17 cellular contexts compared by ENCODE assay signal in the genomic region with DNA sequence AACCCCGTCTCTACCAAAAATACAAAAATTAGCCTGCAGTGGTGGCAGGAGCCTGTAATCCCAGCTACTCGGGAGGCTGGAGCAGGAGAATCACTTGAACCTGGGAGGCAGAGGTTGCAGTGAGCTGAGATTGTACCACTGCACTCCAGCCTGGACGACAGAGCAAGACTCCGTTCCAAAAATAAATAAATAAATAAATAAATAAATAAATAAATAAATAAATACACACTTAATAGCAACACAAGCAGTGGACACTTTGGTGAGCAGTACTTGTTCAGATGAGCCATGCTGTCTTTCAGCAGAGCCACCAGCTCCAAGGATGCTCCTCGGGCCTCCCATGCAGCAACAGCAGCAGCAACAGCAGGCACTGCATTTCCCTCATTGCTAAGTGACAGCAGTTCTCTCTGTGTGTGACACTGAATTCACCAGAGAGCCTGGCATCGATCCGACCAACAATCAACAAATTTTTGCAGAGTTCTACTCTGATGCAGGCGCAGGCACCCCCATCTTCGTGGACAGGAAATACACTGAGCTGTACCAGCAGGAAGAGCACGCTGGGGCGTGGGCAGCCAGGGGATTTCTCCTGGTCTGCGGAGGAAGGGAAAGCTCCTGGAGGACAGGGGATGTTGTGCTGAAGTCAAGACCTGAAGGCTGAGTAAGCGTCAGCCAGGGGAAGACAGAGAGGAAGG. TPM values are rescaled to one million over a fixed set of nuclear protein-coding genes. Genes with fewer than 3 reads are reported as not detected.
A peak's percentile ranks its signal among the peaks of the same experiment; 100 is the strongest.
DNase-seq lines count a peak whose midpoint lies in the region; ATAC-seq and TF ChIP-seq lines count a peak whose summit lies in the region.
"Had no signal": no experiment of that assay in that cellular context is flagged by ENCODE, and none has a peak within 500 bp of the region (broad histone marks: within the 10 kb centered on the region; RNA-seq: fewer than 3 reads in every experiment).

No MANE protein-coding gene starts in this region.

- ATAC-seq in activated T-cell treated with anti-CD3 and anti-CD28 coated beads, Interleukin-2, amount 50 U/mL, for 72 hours (replicated peaks in 1 of 2): no peak
- ATAC-seq: effector memory CD8-positive, alpha-beta T cell; right cardiac atrium had no signal

- H3K36me3 ChIP-seq in Karpas-422 (ENCODE audit: insufficient read depth, low read length) (no peaks in the 10 kb centered on the region), brain microvascular endothelial cell (replicated peaks) (no peaks in the 10 kb centered on the region)
- H3K36me3 ChIP-seq: breast epithelium, uterus had no signal

- peak overlapping the region; percentile 8 for H3K27ac Mint-ChIP-seq in activated T-cell treated with anti-CD3 and anti-CD28 coated beads, Interleukin-2, amount 50 U/mL, for 72 hours
- H3K27ac Mint-ChIP-seq in activated naive CD8-positive, alpha-beta T cell: peak overlapping the region; percentile 93
- peak overlapping the region; percentile 79 for H3K27ac Mint-ChIP-seq in osteocyte (ENCODE audit: unreplicated experiment)

- H3K36me3 Mint-ChIP-seq in activated T-cell treated with anti-CD3 and anti-CD28 coated beads, Interleukin-2, amount 50 U/mL, for 72 hours (ENCODE audit: insufficient read depth in 2 of 2): peaks cover 11 to 14% of the 10 kb centered on the region in 2 donors
- no peaks in the 10 kb centered on the region for H3K36me3 Mint-ChIP-seq in activated naive CD8-positive, alpha-beta T cell
- no peaks in the 10 kb centered on the region for H3K36me3 Mint-ChIP-seq in osteocyte (ENCODE audit: unreplicated experiment)

- no peaks in the 10 kb centered on the region for H3K9me3 ChIP-seq in Karpas-422 (ENCODE audit: low read length)
- H3K9me3 ChIP-seq: breast epithelium, uterus had no signal

- H3K27ac ChIP-seq in Karpas-422 (ENCODE audit: low read length) (0 out of 2 replicates have a peak overlapping the region, but pooled peaks have one; percentile 66), brain microvascular endothelial cell (no peak overlapping the region)

- TF ChIP-seq CTCF in osteocyte (IDR thresholded peaks at IDR 0.05): no peak
- no peak for TF ChIP-seq CTCF in brain microvascular endothelial cell (IDR thresholded peaks at IDR 0.05; ENCODE audit: low read depth, low read length, missing control alignments)

- peaks cover 18% of the 10 kb centered on the region for H3K27me3 Mint-ChIP-seq in activated T-cell treated with anti-CD3 and anti-CD28 coated beads, Interleukin-2, amount 50 U/mL, for 72 hours (ENCODE audit: low read depth)
- no peaks in the 10 kb centered on the region for H3K27me3 Mint-ChIP-seq in activated naive CD8-positive, alpha-beta T cell
- H3K27me3 Mint-ChIP-seq in osteocyte (ENCODE audit: unreplicated experiment): no peaks in the 10 kb centered on the region

- no peak overlapping the region for H2AFZ ChIP-seq in Karpas-422 (ENCODE audit: low read length)

- H3K4me2 ChIP-seq in Karpas-422 (ENCODE audit: low read depth, low read length, poor library complexity, severe bottlenecking): peak overlapping the region; percentile 69

- no peaks in the 10 kb centered on the region for H4K20me1 ChIP-seq in Karpas-422 (ENCODE audit: insufficient read depth, low read depth, low read length)

- H3K4me3 Mint-ChIP-seq in activated T-cell treated with anti-CD3 and anti-CD28 coated beads, Interleukin-2, amount 50 U/mL, for 72 hours: peak overlapping the region; percentile 16 to 49
- H3K4me3 Mint-ChIP-seq in activated naive CD8-positive, alpha-beta T cell: peak overlapping the region; percentile 56
- no peak overlapping the region for H3K4me3 Mint-ChIP-seq in osteocyte (ENCODE audit: unreplicated experiment)
- H3K4me3 Mint-ChIP-seq: activated CD4-positive, alpha-beta T cell treated with anti-CD3 and anti-CD28 coated beads, Interleukin-2, amount 10 ng/mL, durations not matched to agents 7 days and 5 days; effector memory CD8-positive, alpha-beta T cell; neural crest cell had no signal

- peaks cover 4 to 6% of the 10 kb centered on the region in 2 donors for H3K9me3 Mint-ChIP-seq in activated T-cell treated with anti-CD3 and anti-CD28 coated beads, Interleukin-2, amount 50 U/mL, for 72 hours
- H3K9me3 Mint-ChIP-seq in activated naive CD8-positive, alpha-beta T cell (ENCODE audit: low read depth): no peaks in the 10 kb centered on the region
- H3K9me3 Mint-ChIP-seq in osteocyte (ENCODE audit: unreplicated experiment): no peaks in the 10 kb centered on the region
- H3K9me3 Mint-ChIP-seq: effector memory CD8-positive, alpha-beta T cell; neural crest cell had no signal

- peaks cover 56% of the 10 kb centered on the region for H3K4me1 ChIP-seq in Karpas-422 (ENCODE audit: low read length)

- no peaks in the 10 kb centered on the region for H3K79me2 ChIP-seq in Karpas-422 (ENCODE audit: low read length)

- in situ Hi-C loops in brain microvascular endothelial cell (cut with HindIII; ENCODE audit: low pct_ligation_motif_present, low sequenced_read_pairs): no loop called here

- no peaks in the 10 kb centered on the region for H3K9me2 ChIP-seq in Karpas-422 (replicated peaks; ENCODE audit: insufficient read depth, low read length)

- no peak for DNase-seq in activated T-cell treated with anti-CD3 and anti-CD28 coated beads, Interleukin-2, amount 50 U/mL, for 72 hours
- DNase-seq in activated T-cell treated with anti-CD3 and anti-CD28 coated beads for 4 hours (no peak), Karpas-422 (no peak), osteocyte (ENCODE audit: extremely low spot score, unreplicated experiment) (no peak), NAMALWA (ENCODE audit: low spot score) (no peak), brain microvascular endothelial cell (no peak), NCI-H82 treated with DMSO at 0.1 percent for 48 hours (lab: John Stamatoyannopoulos, UW; ENCODE audit: unreplicated experiment) (no peak)
- DNase-seq: activated CD4-positive, alpha-beta T cell treated with anti-CD3 and anti-CD28 coated beads, Interleukin-2, amount 10 ng/mL, durations not matched to agents 7 days and 5 days; activated effector memory CD4-positive, alpha-beta T cell treated with Interleukin-2 at 50 U/mL for 16 hours; effector memory CD8-positive, alpha-beta T cell; NCI-H1930; NCI-H748 treated with DMSO at 0.1 percent for 48 hours; right cardiac atrium; uterus had no signal

- no peak overlapping the region for H3K4me3 ChIP-seq in Karpas-422 (ENCODE audit: low read length)
- no peak overlapping the region for H3K4me3 ChIP-seq in brain microvascular endothelial cell (ENCODE audit: low read depth, low read length)
- H3K4me3 ChIP-seq: breast epithelium, uterus had no signal

- no peak overlapping the region for H3K9ac ChIP-seq in Karpas-422 (ENCODE audit: low read length)

- peaks cover 71% of the 10 kb centered on the region for H3K4me1 Mint-ChIP-seq in activated T-cell treated with anti-CD3 and anti-CD28 coated beads, Interleukin-2, amount 50 U/mL, for 72 hours (ENCODE audit: low read depth)
- peaks cover 73% of the 10 kb centered on the region for H3K4me1 Mint-ChIP-seq in activated naive CD8-positive, alpha-beta T cell (ENCODE audit: low read depth)
- H3K4me1 Mint-ChIP-seq in osteocyte (ENCODE audit: unreplicated experiment): peaks cover 64% of the 10 kb centered on the region

- no peaks in the 10 kb centered on the region for H3K27me3 ChIP-seq in Karpas-422 (ENCODE audit: low read length)
- H3K27me3 ChIP-seq in brain microvascular endothelial cell (replicated peaks): no peaks in the 10 kb centered on the region
- H3K27me3 ChIP-seq: breast epithelium, uterus had no signal

RNA-seq across cellular contexts. Expression of gene SNX9, which starts 54.0 kb away (rescaled TPM):
- total RNA-seq in activated T-cell treated with anti-CD3 and anti-CD28 coated beads, Interleukin-2, amount 50 U/mL, for 72 hours: 10 to 100 TPM; 83.5 to 94.6 TPM
- total RNA-seq in Karpas-422 (2014; rRNA removed; shearing (Covaris generic); ENCODE audit: low replicate concordance): not detected in 2 replicates
- total RNA-seq in osteocyte: 65.0 and 65.2 TPM in 2 replicates

Comparison
In these comparisons a context has a peak if more than half of its experiments do, and no peak if none do; other contexts are left out.
1. H3K27ac Mint-ChIP-seq: peak in every context shown above with its lines; median percentile 93 in activated naive CD8-positive, alpha-beta T cell; 79 in osteocyte; 8 in activated T-cell treated with anti-CD3 and anti-CD28 coated beads, Interleukin-2, amount 50 U/mL, for 72 hours.
2. RNA of gene SNX9, which starts 54.0 kb away (total RNA-seq): 83.5 to 94.6 TPM in activated T-cell treated with anti-CD3 and anti-CD28 coated beads, Interleukin-2, amount 50 U/mL, for 72 hours and 65.0 to 65.2 TPM in osteocyte; not detected in Karpas-422; every median in the first group is over 10 times any median in the second.